Comparison of ENCODE assay signal across 10 cellular contexts in genomic region chr4:120855307-120856001, GRCh38.
DNase-seq lines count a peak whose midpoint lies in the region; ATAC-seq and TF ChIP-seq lines count a peak whose summit lies in the region.
"Had no signal": no experiment of that assay in that cellular context is flagged by ENCODE, and none has a peak within 500 bp of the region (broad histone marks: within the 10 kb centered on the region; RNA-seq: fewer than 3 reads in every experiment).

No MANE protein-coding gene starts in this region.

- no peaks in the 10 kb centered on the region for H3K9me3 ChIP-seq in right lobe of liver
- H3K9me3 ChIP-seq: right atrium auricular region, vagina had no signal

- WGBS in right lobe of liver (ENCODE audit: insufficient coverage, low coverage, low lambda C conversion rate, missing lambda C conversion rate) = 50% methylated on average over 2 of the region's 2 CpGs

- H3K27ac ChIP-seq in right lobe of liver = no peak overlapping the region
- H3K27ac ChIP-seq: right atrium auricular region, vagina had no signal

- no peaks in the 10 kb centered on the region for H3K27me3 ChIP-seq in right lobe of liver
- H3K27me3 ChIP-seq: right atrium auricular region, vagina had no signal

- no peak overlapping the region for H3K4me3 ChIP-seq in right lobe of liver
- H3K4me3 ChIP-seq: right atrium auricular region, vagina had no signal

- peak; percentile 99 for ATAC-seq in GM18870 (IDR thresholded peaks at IDR 0.05; ENCODE audit: unreplicated experiment)
- ATAC-seq in GM21423 (IDR thresholded peaks at IDR 0.05; ENCODE audit: unreplicated experiment) = peak; percentile 92
- ATAC-seq in HG03045 (IDR thresholded peaks at IDR 0.05; ENCODE audit: unreplicated experiment) = peak; percentile 96
- ATAC-seq in right lobe of liver = no peak

- H3K36me3 ChIP-seq in right lobe of liver = no peaks in the 10 kb centered on the region
- H3K36me3 ChIP-seq: right atrium auricular region, vagina had no signal

- peak; percentile 28 for DNase-seq in RPMI8226
- no peak for DNase-seq in right lobe of liver
- no peak for DNase-seq in erythroblast (lab: John Stamatoyannopoulos, UW)
- no peak for DNase-seq in RKO (ENCODE audit: low spot score)
- DNase-seq in HuH-7 (ENCODE audit: low spot score) = no peak

- H3K4me1 ChIP-seq in right lobe of liver = no peaks in the 10 kb centered on the region
- H3K4me1 ChIP-seq: right atrium auricular region, vagina had no signal

- no peak for TF ChIP-seq CTCF in right lobe of liver (IDR thresholded peaks at IDR 0.05)

- TF ChIP-seq POLR2A in right lobe of liver (IDR thresholded peaks at IDR 0.05) (no peak), erythroblast (IDR thresholded peaks at IDR 0.05; ENCODE audit: low read length) (no peak)

- intact Hi-C loops in right lobe of liver (cut with DNase I) = no loop called here

Comparison
In these comparisons a context has a peak if more than half of its experiments do, and no peak if none do; other contexts are left out.
1. ATAC-seq: peak in GM18870 (single experiment), GM21423 (single experiment) and HG03045 (single experiment); none in right lobe of liver (0 of 4).